ENCODE assay signal across 8 cellular contexts in genomic region chr1:86395771-86396502, GRCh38. TPM values are rescaled to one million over a fixed set of nuclear protein-coding genes. Genes with fewer than 3 reads are reported as not detected.
A peak's percentile ranks its signal among the peaks of the same experiment; 100 is the strongest.
DNase-seq lines count a peak whose midpoint lies in the region; ATAC-seq and TF ChIP-seq lines count a peak whose summit lies in the region.

A gene with protein sequence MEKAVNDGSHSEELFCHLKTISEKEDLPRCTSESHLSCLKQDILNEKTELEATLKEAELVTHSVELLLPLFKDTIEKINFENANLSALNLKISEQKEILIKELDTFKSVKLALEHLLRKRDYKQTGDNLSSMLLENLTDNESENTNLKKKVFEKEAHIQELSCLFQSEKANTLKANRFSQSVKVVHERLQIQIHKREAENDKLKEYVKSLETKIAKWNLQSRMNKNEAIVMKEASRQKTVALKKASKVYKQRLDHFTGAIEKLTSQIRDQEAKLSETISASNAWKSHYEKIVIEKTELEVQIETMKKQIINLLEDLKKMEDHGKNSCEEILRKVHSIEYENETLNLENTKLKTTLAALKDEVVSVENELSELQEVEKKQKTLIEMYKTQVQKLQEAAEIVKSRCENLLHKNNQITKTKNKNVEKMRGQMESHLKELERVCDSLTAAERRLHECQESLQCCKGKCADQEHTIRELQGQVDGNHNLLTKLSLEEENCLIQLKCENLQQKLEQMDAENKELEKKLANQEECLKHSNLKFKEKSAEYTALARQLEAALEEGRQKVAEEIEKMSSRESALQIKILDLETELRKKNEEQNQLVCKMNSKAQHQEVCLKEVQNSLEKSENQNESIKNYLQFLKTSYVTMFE (minus strand): TSS chr1:86396323. CDS start chr1:86387027, 9,296 bp downstream.

- H3K36me3 Mint-ChIP-seq in chondrocyte (ENCODE audit: low read depth), result peaks cover 2% of the 10 kb centered on the region

- H3K4me3 ChIP-seq in AG10803 (ENCODE audit: low read length), result peak within 1 kb of the TSS; percentile 89
- H3K4me3 ChIP-seq in kidney epithelial cell (ENCODE audit: low read depth, low read length), result peak within 1 kb of the TSS; percentile 96

- H3K4me1 Mint-ChIP-seq in chondrocyte (ENCODE audit: low read depth), result peaks cover 32% of the 10 kb centered on the region

- peak within 1 kb of the TSS; percentile 97 for H3K27ac Mint-ChIP-seq in chondrocyte (ENCODE audit: unreplicated experiment)

- TF ChIP-seq CTCF in AG10803 (conservative IDR thresholded peaks at IDR 0.05; ENCODE audit: low read length), result 0 out of 2 replicates have a peak, but pooled peaks have one; percentile 8
- TF ChIP-seq CTCF in chondrocyte (IDR thresholded peaks at IDR 0.05), result no peak
- TF ChIP-seq CTCF in kidney epithelial cell (IDR thresholded peaks at IDR 0.05; ENCODE audit: insufficient read depth, low read length, poor library complexity, severe bottlenecking), result peak; percentile 1

- peaks cover 6% of the 10 kb centered on the region for H3K9me3 Mint-ChIP-seq in chondrocyte (ENCODE audit: low read depth)

- DNase-seq in AG10803 (ENCODE audit: low read depth), result peak; percentile 80
- DNase-seq in NCI-H510A treated with DMSO at 0.1 percent for 48 hours (lab: John Stamatoyannopoulos, UW), result peak; percentile 97
- peak; percentile 74 to 78 for DNase-seq in activated CD4-positive, alpha-beta T cell treated with anti-CD3 and anti-CD28 coated beads for 24 hours (ENCODE audit: low read depth in 2 of 2)
- DNase-seq in chondrocyte (ENCODE audit: low spot score), result peak; percentile 97
- peak; percentile 61 for DNase-seq in kidney epithelial cell (ENCODE audit: low read depth)
- peak; percentile 80 to 86 for DNase-seq in stimulated activated CD4-positive, alpha-beta T cell treated with anti-CD3 and anti-CD28 coated beads, Interleukin-15, amount 100 ng/mL, for 48 hours (ENCODE audit: low read depth in 2 of 2)

- H3K36me3 ChIP-seq in kidney epithelial cell (ENCODE audit: control insufficient read depth, insufficient read depth, low read length), result no peaks in the 10 kb centered on the region

- peaks cover 6% of the 10 kb centered on the region for H3K27me3 Mint-ChIP-seq in chondrocyte (ENCODE audit: low read depth)

- peak; percentile 100 for ATAC-seq in HG03439 (IDR thresholded peaks at IDR 0.05; ENCODE audit: unreplicated experiment)

- H3K27me3 ChIP-seq in kidney epithelial cell (ENCODE audit: control insufficient read depth, insufficient read depth, low read length), result no peaks in the 10 kb centered on the region

- peak within 1 kb of the TSS; percentile 91 for H3K4me3 Mint-ChIP-seq in chondrocyte (ENCODE audit: unreplicated experiment)

- TF ChIP-seq POLR2A in GM19193 (IDR thresholded peaks at IDR 0.05; ENCODE audit: extremely low read depth, insufficient read depth, insufficient read length), result peak; percentile 52

RNA-seq across cellular contexts. Expression of the gene that starts here (rescaled TPM):
- total RNA-seq in chondrocyte, result 26.7 to 34.4 TPM (median 28.2 TPM) in 3 replicates
- total RNA-seq in kidney epithelial cell, result 18.5 and 26.4 TPM in 2 replicates

Comparison
In these comparisons a context has a peak if more than half of its experiments do, and no peak if none do; other contexts are left out.
1. Peak in every context shown above with its lines: DNase-seq, ATAC-seq and H3K4me3 ChIP-seq.